In the genomic region with DNA sequence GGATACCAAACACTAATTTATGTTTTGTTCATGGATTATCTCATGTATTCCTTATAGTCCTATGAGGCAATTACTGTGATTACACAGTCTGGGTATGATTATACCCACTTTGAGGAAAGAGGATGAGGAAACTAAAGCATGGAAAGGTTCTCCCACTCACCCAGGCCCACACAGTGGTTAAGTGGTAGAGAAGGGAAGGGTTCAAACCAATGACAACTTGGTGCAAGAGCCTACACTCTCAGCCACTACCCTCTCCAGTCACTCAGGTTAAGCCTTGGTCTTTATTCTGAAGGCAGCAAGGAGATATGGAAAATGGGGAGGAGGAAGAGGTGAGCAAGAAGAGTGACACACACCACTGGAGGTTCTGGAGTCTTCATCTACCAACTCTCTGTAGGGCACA, we compare ENCODE assay signal across 23 cellular contexts.
DNase-seq lines count a peak whose midpoint lies in the region; ATAC-seq, FAIRE-seq and TF ChIP-seq lines count a peak whose summit lies in the region.
"Had no signal": no experiment of that assay in that cellular context is flagged by ENCODE, and none has a peak within 500 bp of the region (broad histone marks: within the 10 kb centered on the region; RNA-seq: fewer than 3 reads in every experiment).

No MANE protein-coding gene starts in this region.

- H3K9me3 ChIP-seq in HEK293 (ENCODE audit: control insufficient read depth, insufficient read depth, low read depth, low read length) (no peaks in the 10 kb centered on the region), endothelial cell of umbilical vein (replicated peaks; ENCODE audit: control insufficient read depth, insufficient read depth, low read length) (no peaks in the 10 kb centered on the region)
- H3K9me3 ChIP-seq: MG63 had no signal

- no peaks in the 10 kb centered on the region for H4K20me1 ChIP-seq in endothelial cell of umbilical vein (replicated peaks; ENCODE audit: control insufficient read depth, extremely low read depth, insufficient read depth, low read length)

- intact Hi-C loops in activated CD4-positive, alpha-beta T cell treated with anti-CD3 and anti-CD28 coated beads, Interleukin-2, amount 10 ng/mL, durations not matched to agents 24 days and 14 days (cut with micrococcal nuclease): no loop called here
- intact Hi-C loops in endothelial cell of umbilical vein (cut with micrococcal nuclease): no loop called here

- CTCF ChIA-PET in HEK293 (lab: Yijun Ruan, JAX): interaction anchor here (0.6 kb wide), 1 partner anchor 1106 kb away, joined by 4 read pairs; no protein-coding TSS in a partner anchor
- CTCF ChIA-PET in endothelial cell of umbilical vein (lab: Charles Lee): no interaction called here

- no peak overlapping the region for H3K4me3 ChIP-seq in HEK293 (ENCODE audit: low read depth, low read length)
- no peak overlapping the region for H3K4me3 ChIP-seq in endothelial cell of umbilical vein (replicated peaks in 1 of 3; ENCODE audit: insufficient read depth in 1 of 3, low read depth in 1 of 3, low read length in 3 of 3)
- H3K4me3 ChIP-seq: MG63 had no signal

- TF ChIP-seq CTCF in HEK293 (tag by site-specific recombination; IDR thresholded peaks at IDR 0.05): no peak
- TF ChIP-seq CTCF in endothelial cell of umbilical vein (IDR thresholded peaks at IDR 0.05; ENCODE audit: extremely low read depth in 1 of 2, insufficient read depth in 1 of 2, low read depth in 1 of 2, low read length in 2 of 2): no peak

- FAIRE-seq in endothelial cell of umbilical vein (lab: Jason Lieb, UNC): peak; percentile 21
- FAIRE-seq: D721Med, GM18507, H1 had no signal

- no peak overlapping the region for H3K27ac ChIP-seq in HEK293 (ENCODE audit: extremely low read depth, low read depth, low read length)
- H3K27ac ChIP-seq in endothelial cell of umbilical vein (ENCODE audit: insufficient read depth, low read depth, low read length): no peak overlapping the region

- TF ChIP-seq POLR2A in endothelial cell of umbilical vein (IDR thresholded peaks at IDR 0.05; ENCODE audit: low read depth, low read length): no peak

- no peak overlapping the region for H2AFZ ChIP-seq in endothelial cell of umbilical vein (ENCODE audit: low read depth, low read length)

- no peak overlapping the region for H3K4me2 ChIP-seq in endothelial cell of umbilical vein (ENCODE audit: insufficient read depth, low read length)

- peaks cover 35% of the 10 kb centered on the region for H3K4me1 Mint-ChIP-seq in activated CD4-positive, alpha-beta T cell treated with anti-CD3 and anti-CD28 coated beads, Interleukin-2, amount 10 ng/mL, durations not matched to agents 24 days and 14 days
- H3K4me1 Mint-ChIP-seq: B cell had no signal

- H3K9me1 ChIP-seq in endothelial cell of umbilical vein (replicated peaks; ENCODE audit: control insufficient read depth, extremely low read depth, insufficient read depth, low read length): no peaks in the 10 kb centered on the region

- peaks cover 4% of the 10 kb centered on the region for H3K9me3 Mint-ChIP-seq in activated CD4-positive, alpha-beta T cell treated with anti-CD3 and anti-CD28 coated beads, Interleukin-2, amount 10 ng/mL, durations not matched to agents 24 days and 14 days

- H3K27me3 ChIP-seq in endothelial cell of umbilical vein (ENCODE audit: control insufficient read depth in 2 of 2, insufficient read depth in 2 of 2, low read length in 2 of 2): no peaks in the 10 kb centered on the region
- H3K27me3 ChIP-seq: MG63 had no signal

- H3K36me3 ChIP-seq in HEK293 (ENCODE audit: control insufficient read depth in 2 of 2, insufficient read depth in 1 of 2, low read length in 2 of 2) (no peaks in the 10 kb centered on the region), endothelial cell of umbilical vein (ENCODE audit: control insufficient read depth in 2 of 2, extremely low read depth in 1 of 2, insufficient read depth in 2 of 2, low read length in 2 of 2) (no peaks in the 10 kb centered on the region)
- H3K36me3 ChIP-seq: MG63 had no signal

- dilution Hi-C loops in endothelial cell of umbilical vein (cut with MboI; ENCODE audit: extremely low pct_ligation_motif_present, low sequenced_read_pairs): no loop called here

- H3K36me3 Mint-ChIP-seq in activated CD4-positive, alpha-beta T cell treated with anti-CD3 and anti-CD28 coated beads, Interleukin-2, amount 10 ng/mL, durations not matched to agents 24 days and 14 days (ENCODE audit: low read depth): no peaks in the 10 kb centered on the region
- H3K36me3 Mint-ChIP-seq: CD14-positive monocyte had no signal

- DNase-seq in activated CD4-positive, alpha-beta T cell treated with anti-CD3 and anti-CD28 coated beads, Interleukin-2, amount 10 ng/mL, durations not matched to agents 24 days and 14 days: no peak
- no peak for DNase-seq in activated CD4-positive, alpha-beta T cell treated with anti-CD3 and anti-CD28 coated beads, Interleukin-2, amount 50 U/mL, for 48 hours
- DNase-seq in endothelial cell of umbilical vein (ENCODE audit: low read depth, low spot score): no peak
- DNase-seq in stimulated activated naive CD8-positive, alpha-beta T cell treated with anti-CD3 and anti-CD28 coated beads, Interleukin-15, Interleukin-2, amounts not matched to agents 100 U/mL and 50 U/mL, for 24 hours: no peak
- DNase-seq in dermis blood vessel endothelial cell: no peak
- DNase-seq: DMS53, GDM1, MG63, NCI-H1417, NCI-H187, NCI-H446, NCI-H526 treated with DMSO at 0.1 percent for 48 hours, PC-3, RPMI8226, SHP77 had no signal

- no peaks in the 10 kb centered on the region for H3K27me3 Mint-ChIP-seq in activated CD4-positive, alpha-beta T cell treated with anti-CD3 and anti-CD28 coated beads, Interleukin-2, amount 10 ng/mL, durations not matched to agents 24 days and 14 days

- no peaks in the 10 kb centered on the region for H3K79me2 ChIP-seq in endothelial cell of umbilical vein (ENCODE audit: control insufficient read depth, insufficient read depth, low read length)

- H3K4me3 Mint-ChIP-seq in activated CD4-positive, alpha-beta T cell treated with anti-CD3 and anti-CD28 coated beads, Interleukin-2, amount 10 ng/mL, durations not matched to agents 24 days and 14 days: peak overlapping the region; percentile 31
- H3K4me3 Mint-ChIP-seq: B cell, CD14-positive monocyte had no signal

- peak overlapping the region; percentile 58 for H3K27ac Mint-ChIP-seq in activated CD4-positive, alpha-beta T cell treated with anti-CD3 and anti-CD28 coated beads, Interleukin-2, amount 10 ng/mL, durations not matched to agents 24 days and 14 days
- H3K27ac Mint-ChIP-seq: B cell, CD14-positive monocyte had no signal

- BruUV-seq in endothelial cell of umbilical vein (replicated peaks; lab: Mats Ljungman, UMichigan): no TSS peak

- H3K4me1 ChIP-seq in HEK293 (ENCODE audit: control insufficient read depth, insufficient read depth, low read length) (peaks cover 12% of the 10 kb centered on the region), endothelial cell of umbilical vein (ENCODE audit: control insufficient read depth, extremely low read depth, insufficient read depth, low read length) (peaks cover 8% of the 10 kb centered on the region)

- H3K9ac ChIP-seq in endothelial cell of umbilical vein (replicated peaks; ENCODE audit: extremely low read depth, insufficient read depth, low read length): no peak overlapping the region

- peak; percentile 67 for ATAC-seq in stimulated activated naive CD8-positive, alpha-beta T cell treated with anti-CD3 and anti-CD28 coated beads, Interleukin-15, Interleukin-2, amounts not matched to agents 100 U/mL and 50 U/mL, for 24 hours
- ATAC-seq in GM21367 (IDR thresholded peaks at IDR 0.05; ENCODE audit: unreplicated experiment): no peak
- ATAC-seq in HG03469 (IDR thresholded peaks at IDR 0.05; ENCODE audit: unreplicated experiment): no peak
- ATAC-seq: PC-3 had no signal

- POLR2A ChIA-PET in HEK293 (lab: Yijun Ruan, JAX) (no interaction called here), endothelial cell of umbilical vein (lab: Charles Lee) (interaction anchor here (0.6 kb wide), 1 partner anchor 94 kb away, joined by 3 read pairs; no protein-coding TSS in a partner anchor)

TF ChIP-seq in HEK293, 187 proteins besides CTCF, POLR2A, EP300 and RAD21 (continues in another document):
- TF ChIP-seq ZNF629 (tag by site-specific recombination; IDR thresholded peaks at IDR 0.05) (no peak), ZFP37 (tag by site-specific recombination; IDR thresholded peaks at IDR 0.05) (no peak), ZNF292 (tag by site-specific recombination; IDR thresholded peaks at IDR 0.05; ENCODE audit: borderline replicate concordance, low read depth) (no peak)
- TF ChIP-seq, protein P1, sequence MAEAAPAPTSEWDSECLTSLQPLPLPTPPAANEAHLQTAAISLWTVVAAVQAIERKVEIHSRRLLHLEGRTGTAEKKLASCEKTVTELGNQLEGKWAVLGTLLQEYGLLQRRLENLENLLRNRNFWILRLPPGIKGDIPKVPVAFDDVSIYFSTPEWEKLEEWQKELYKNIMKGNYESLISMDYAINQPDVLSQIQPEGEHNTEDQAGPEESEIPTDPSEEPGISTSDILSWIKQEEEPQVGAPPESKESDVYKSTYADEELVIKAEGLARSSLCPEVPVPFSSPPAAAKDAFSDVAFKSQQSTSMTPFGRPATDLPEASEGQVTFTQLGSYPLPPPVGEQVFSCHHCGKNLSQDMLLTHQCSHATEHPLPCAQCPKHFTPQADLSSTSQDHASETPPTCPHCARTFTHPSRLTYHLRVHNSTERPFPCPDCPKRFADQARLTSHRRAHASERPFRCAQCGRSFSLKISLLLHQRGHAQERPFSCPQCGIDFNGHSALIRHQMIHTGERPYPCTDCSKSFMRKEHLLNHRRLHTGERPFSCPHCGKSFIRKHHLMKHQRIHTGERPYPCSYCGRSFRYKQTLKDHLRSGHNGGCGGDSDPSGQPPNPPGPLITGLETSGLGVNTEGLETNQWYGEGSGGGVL (tag by site-specific recombination; IDR thresholded peaks at IDR 0.05): no peak

TF ChIP-seq in endothelial cell of umbilical vein, 7 proteins besides CTCF, POLR2A, EP300 and RAD21:
- TF ChIP-seq FOS (IDR thresholded peaks at IDR 0.05; ENCODE audit: borderline replicate concordance, insufficient read depth, low read length): no peak
- TF ChIP-seq JUN (IDR thresholded peaks at IDR 0.05; ENCODE audit: borderline replicate concordance, insufficient read depth, insufficient read length, low read depth): no peak
- no peak for TF ChIP-seq MYC (IDR thresholded peaks at IDR 0.05; ENCODE audit: low read depth, low read length)
- TF ChIP-seq EZH2 (IDR thresholded peaks at IDR 0.05; ENCODE audit: borderline replicate concordance, low read depth, low read length, severe bottlenecking): no peak
- no peak for TF ChIP-seq GATA2 (IDR thresholded peaks at IDR 0.05; ENCODE audit: insufficient read depth, insufficient read length, low read depth, low read length)
